ENCODE assay signal across 8 cellular contexts in the genomic region with DNA sequence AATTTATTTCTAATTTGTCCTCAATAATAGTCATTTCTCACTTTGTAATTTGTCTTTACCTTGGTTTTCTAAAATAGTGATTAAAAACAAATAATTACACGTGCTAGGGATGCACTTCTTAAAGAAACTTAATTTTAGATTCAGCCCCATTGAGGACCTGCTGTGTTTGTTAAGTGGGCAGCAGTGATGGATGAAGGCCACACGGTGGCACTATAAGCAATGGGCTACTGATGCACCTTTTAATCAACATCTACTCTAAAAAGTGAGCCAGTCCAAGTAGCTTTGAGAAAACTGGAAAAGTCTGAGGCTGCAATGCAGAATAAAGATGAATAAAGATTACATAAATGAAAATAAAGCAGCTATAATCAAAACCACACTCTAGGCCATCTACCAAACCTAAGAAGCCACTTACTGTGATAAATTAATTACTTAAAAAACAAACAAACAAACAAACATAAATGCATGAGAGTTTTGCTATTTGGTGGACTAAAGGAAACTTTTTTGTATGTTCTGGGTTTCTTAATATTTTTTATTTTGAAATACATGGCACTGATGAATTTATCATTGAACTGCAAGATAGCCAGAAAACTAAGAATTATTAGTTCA.
DNase-seq lines count a peak whose midpoint lies in the region; ATAC-seq and TF ChIP-seq lines count a peak whose summit lies in the region.

No MANE protein-coding gene starts in this region.

- H3K27ac ChIP-seq in AG04450 (ENCODE audit: low read depth, low read length), result no peak overlapping the region

- no peak for TF ChIP-seq POLR2A in erythroblast (IDR thresholded peaks at IDR 0.05; ENCODE audit: low read length)

- ATAC-seq in HG02610 (IDR thresholded peaks at IDR 0.05; ENCODE audit: unreplicated experiment), result peak; percentile 77

- peaks cover 2% of the 10 kb centered on the region for H3K27me3 Mint-ChIP-seq in osteocyte (ENCODE audit: unreplicated experiment)

- TF ChIP-seq CTCF in AG04450 (IDR thresholded peaks at IDR 0.05; ENCODE audit: low read depth, low read length) (peak; percentile 97), GM12872 (IDR thresholded peaks at IDR 0.05; ENCODE audit: insufficient read depth, low read depth, low read length) (peak; percentile 83), osteocyte (IDR thresholded peaks at IDR 0.05) (peak; percentile 78)

- peak; percentile 47 for DNase-seq in AG04450 (ENCODE audit: low read depth, low spot score)
- peak; percentile 24 for DNase-seq in NCI-H1092 treated with DMSO at 0.1 percent for 48 hours (lab: John Stamatoyannopoulos, UW)
- peak; percentile 6 for DNase-seq in SKM-1 (lab: John Stamatoyannopoulos, UW; ENCODE audit: unreplicated experiment)
- peak; percentile 54 to 67 for DNase-seq in erythroblast (lab: John Stamatoyannopoulos, UW)
- no peak for DNase-seq in osteocyte (ENCODE audit: extremely low spot score, unreplicated experiment)
- no peak for DNase-seq in activated CD4-positive, CD25-positive, alpha-beta regulatory T cell (lab: John Stamatoyannopoulos, UW)

- H3K27ac Mint-ChIP-seq in osteocyte (ENCODE audit: unreplicated experiment), result no peak overlapping the region

- H3K9me3 ChIP-seq in AG04450 (ENCODE audit: control insufficient read depth, insufficient read depth, low read length), result no peaks in the 10 kb centered on the region

- CTCF ChIA-PET in AG04450 (lab: Charles Lee), result interaction anchor here (0.6 to 2.4 kb wide), 33 partner anchors 10 to 1933 kb away, joined by 3 to 40 read pairs (median 4); a partner anchor contains a TSS

- no peaks in the 10 kb centered on the region for H3K36me3 Mint-ChIP-seq in osteocyte (ENCODE audit: unreplicated experiment)

- no peak overlapping the region for H3K4me3 ChIP-seq in AG04450 (ENCODE audit: low read depth, low read length)

- H3K4me1 Mint-ChIP-seq in osteocyte (ENCODE audit: unreplicated experiment), result no peaks in the 10 kb centered on the region

- POLR2A ChIA-PET in AG04450 (lab: Yijun Ruan, JAX), result interaction anchor here (0.5 kb wide), 1 partner anchor 464 kb away, joined by 4 read pairs; no protein-coding TSS in a partner anchor

- H3K27me3 ChIP-seq in AG04450 (ENCODE audit: control insufficient read depth, insufficient read depth, low read length), result no peaks in the 10 kb centered on the region

- H3K4me3 Mint-ChIP-seq in osteocyte (ENCODE audit: unreplicated experiment), result no peak overlapping the region

- H3K9me3 Mint-ChIP-seq in osteocyte (ENCODE audit: unreplicated experiment), result no peaks in the 10 kb centered on the region

Comparison
In these comparisons a context has a peak if more than half of its experiments do, and no peak if none do; other contexts are left out.
1. DNase-seq: peak in AG04450 (single experiment), NCI-H1092 treated with DMSO at 0.1 percent for 48 hours (single experiment), SKM-1 (single experiment) and erythroblast (2 of 2); none in osteocyte (single experiment) and activated CD4-positive, CD25-positive, alpha-beta regulatory T cell (0 of 4).
2. Peak in every context shown above with its lines, with median percentiles within 50 percentile points of each other: CTCF ChIP-seq.